Comparison of ENCODE assay signal across 18 cellular contexts in the genomic region with DNA sequence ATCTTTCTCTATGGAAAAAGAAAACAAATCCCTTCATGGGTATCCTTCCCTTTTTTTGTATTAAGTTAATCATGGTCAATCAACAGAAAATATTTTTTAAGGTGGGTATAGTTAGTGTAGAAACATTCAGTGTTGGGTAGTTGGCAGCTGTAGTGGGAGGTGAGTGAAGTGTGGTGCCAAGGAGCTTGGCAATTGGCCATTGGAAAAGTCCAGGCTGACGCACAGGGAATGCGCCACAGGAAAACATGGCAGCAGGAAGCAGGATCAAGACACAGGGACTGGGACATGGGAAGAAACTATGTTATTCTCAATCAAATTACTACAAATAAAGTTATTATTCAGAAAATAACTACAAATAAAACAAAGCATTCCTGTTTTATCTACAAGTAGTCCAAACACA.
"Had no signal": no experiment of that assay in that cellular context is flagged by ENCODE, and none has a peak within 500 bp of the region (broad histone marks: within the 10 kb centered on the region; RNA-seq: fewer than 3 reads in every experiment).

No MANE protein-coding gene starts in this region.

- H3K4me1 ChIP-seq: colonic mucosa, vagina had no signal

- H3K4me3 ChIP-seq: colonic mucosa, esophagus squamous epithelium, ovary, tibial nerve, vagina had no signal

- H3K27ac ChIP-seq: colonic mucosa, esophagus squamous epithelium, ovary, tibial nerve, vagina had no signal

- H3K27me3 ChIP-seq: colonic mucosa, esophagus squamous epithelium, ovary, tibial nerve, vagina had no signal

- H3K36me3 ChIP-seq: colonic mucosa, esophagus squamous epithelium, ovary, tibial nerve, vagina had no signal

- H3K9me3 ChIP-seq: colonic mucosa, esophagus squamous epithelium, ovary, tibial nerve, vagina had no signal

- DNase-seq: activated CD4-positive, alpha-beta T cell treated with anti-CD3 and anti-CD28 coated beads, Interleukin-2, amount 10 ng/mL, durations not matched to agents 7 days and 5 days; activated CD8-positive, alpha-beta memory T cell treated with anti-CD3 and anti-CD28 coated beads, Interleukin-2, amount 50 U/mL, for 48 hours; activated gamma-delta T cell; activated T-cell treated with anti-CD3 and anti-CD28 coated beads, Interleukin-2, amount 50 U/mL, for 72 hours; central memory CD4-positive, alpha-beta T cell; colonic mucosa; effector CD4-positive, alpha-beta T cell; esophagus squamous epithelium; glutamatergic neuron; left colon; naive B cell; ovary; stimulated activated CD4-positive, alpha-beta T cell treated with anti-CD3 and anti-CD28 coated beads, Interleukin-4, amount 100 ng/mL, for 24 hours; stimulated activated naive CD4-positive, alpha-beta T cell; T-helper 9 cell had no signal

- ATAC-seq: activated naive CD4-positive, alpha-beta T cell treated with anti-CD3 and anti-CD28 coated beads, Interleukin-2, amount 50 U/mL, for 72 hours; activated T-cell treated with anti-CD3 and anti-CD28 coated beads, Interleukin-2, amount 50 U/mL, for 72 hours; left colon had no signal
